8 cellular contexts compared by ENCODE assay signal in genomic region chr11:10857604-10858504, GRCh38. TPM values are rescaled to one million over a fixed set of nuclear protein-coding genes. Genes with fewer than 3 reads are reported as not detected.
DNase-seq lines count a peak whose midpoint lies in the region; ATAC-seq and TF ChIP-seq lines count a peak whose summit lies in the region.

Gene ZBED5, minus strand, starts transcription at chr11:10858053. Its CDS starts 3,108 bp downstream, at chr11:10854945.

- peaks cover 20% of the 10 kb centered on the region for H3K4me1 Mint-ChIP-seq in activated T-helper 17 cell treated with anti-CD3 and anti-CD28 coated beads, Interleukin-2, amount 50 U/mL, for 72 hours
- peaks cover 20 to 58% (median 56%) of the 10 kb centered on the region in 4 donors for H3K4me1 Mint-ChIP-seq in naive thymus-derived CD8-positive, alpha-beta T cell

- peaks cover 13% of the 10 kb centered on the region for H3K36me3 ChIP-seq in fibroblast of lung (ENCODE audit: control insufficient read depth, insufficient read depth, low read length)

- peak; percentile 93 for ATAC-seq in activated T-helper 17 cell treated with anti-CD3 and anti-CD28 coated beads, Interleukin-2, amount 50 U/mL, for 72 hours (replicated peaks)
- peak; percentile 88 to 90 for ATAC-seq in naive thymus-derived CD8-positive, alpha-beta T cell

- DNase-seq in EH (ENCODE audit: low read depth), result peak; percentile 97
- peak; percentile 66 for DNase-seq in GOT3 (lab: John Stamatoyannopoulos, UW)
- DNase-seq in LNCaP clone FGC (ENCODE audit: low read depth), result peak; percentile 90
- peak; percentile 96 for DNase-seq in RWPE1 (ENCODE audit: low spot score)
- peak; percentile 97 to 98 for DNase-seq in fibroblast of lung (ENCODE audit: low read depth in 2 of 2)
- DNase-seq in naive thymus-derived CD8-positive, alpha-beta T cell, result peak; percentile 91 to 98 (median 95)
- DNase-seq in stimulated activated naive CD4-positive, alpha-beta T cell (lab: John Stamatoyannopoulos, UW), result peak; percentile 90 to 98 (median 96)

- CTCF ChIA-PET in RWPE1 (lab: Yijun Ruan, JAX), result interaction anchor here (0.6 to 1.6 kb wide), 3 partner anchors 38 to 180 kb away, joined by 3 to 4 read pairs (median 4); no protein-coding TSS in a partner anchor

- peaks cover 45% of the 10 kb centered on the region for H3K36me3 Mint-ChIP-seq in activated T-helper 17 cell treated with anti-CD3 and anti-CD28 coated beads, Interleukin-2, amount 50 U/mL, for 72 hours (ENCODE audit: low read depth)
- H3K36me3 Mint-ChIP-seq in naive thymus-derived CD8-positive, alpha-beta T cell, result peaks cover 10 to 30% (median 18%) of the 10 kb centered on the region in 3 donors

- no peaks in the 10 kb centered on the region for H3K27me3 ChIP-seq in fibroblast of lung (ENCODE audit: control insufficient read depth, insufficient read depth, low read length)

- H3K4me2 ChIP-seq in fibroblast of lung (ENCODE audit: extremely low read depth, insufficient read depth, low read length), result peak within 1 kb of the TSS; percentile 83

- no peaks in the 10 kb centered on the region for H3K27me3 Mint-ChIP-seq in activated T-helper 17 cell treated with anti-CD3 and anti-CD28 coated beads, Interleukin-2, amount 50 U/mL, for 72 hours
- H3K27me3 Mint-ChIP-seq in naive thymus-derived CD8-positive, alpha-beta T cell, result no peaks in the 10 kb centered on the region

- peak within 1 kb of the TSS; percentile 56 for H2AFZ ChIP-seq in fibroblast of lung (ENCODE audit: low read length)

- peak within 1 kb of the TSS; percentile 83 for H3K4me3 ChIP-seq in LNCaP clone FGC (ENCODE audit: low read depth, low read length)
- H3K4me3 ChIP-seq in fibroblast of lung (replicated peaks in 1 of 4; ENCODE audit: control extremely low read depth in 1 of 4, insufficient read depth in 1 of 4, low read depth in 3 of 4, low read length in 4 of 4), result peak within 1 kb of the TSS; percentile 78 to 95 (median 88)

- peak within 1 kb of the TSS; percentile 87 for H3K9ac ChIP-seq in fibroblast of lung (ENCODE audit: insufficient read depth, low read length)

- H3K27ac Mint-ChIP-seq in activated T-helper 17 cell treated with anti-CD3 and anti-CD28 coated beads, Interleukin-2, amount 50 U/mL, for 72 hours, result peak within 1 kb of the TSS; percentile 95
- peak within 1 kb of the TSS; percentile 98 to 100 (median 100) for H3K27ac Mint-ChIP-seq in naive thymus-derived CD8-positive, alpha-beta T cell

- H3K4me1 ChIP-seq in fibroblast of lung (ENCODE audit: control insufficient read depth, extremely low read depth, insufficient read depth, low read length), result peaks cover 2% of the 10 kb centered on the region

- no peaks in the 10 kb centered on the region for H4K20me1 ChIP-seq in fibroblast of lung (ENCODE audit: control insufficient read depth, extremely low read depth, insufficient read depth, low read length)

- no peaks in the 10 kb centered on the region for H3K9me3 ChIP-seq in fibroblast of lung (ENCODE audit: control insufficient read depth, insufficient read depth, low read depth, low read length)

- 0 out of 2 replicates have a peak, but pooled peaks have one; percentile 6 for TF ChIP-seq CTCF in LNCaP clone FGC (IDR thresholded peaks at IDR 0.05; ENCODE audit: control insufficient read depth, extremely low read depth, insufficient read depth)
- no peak for TF ChIP-seq CTCF in RWPE1 (conservative IDR thresholded peaks at IDR 0.05; ENCODE audit: low read depth)
- peak; percentile 11 to 17 for TF ChIP-seq CTCF in fibroblast of lung (conservative IDR thresholded peaks at IDR 0.05 in 1 of 2, IDR thresholded peaks at IDR 0.05 in 1 of 2; ENCODE audit: low read depth in 1 of 2, low read length in 2 of 2)

- peaks cover 56% of the 10 kb centered on the region for H3K79me2 ChIP-seq in fibroblast of lung (ENCODE audit: control insufficient read depth, insufficient read depth, low read length)

- H3K9me3 Mint-ChIP-seq in activated T-helper 17 cell treated with anti-CD3 and anti-CD28 coated beads, Interleukin-2, amount 50 U/mL, for 72 hours, result no peaks in the 10 kb centered on the region
- H3K9me3 Mint-ChIP-seq in naive thymus-derived CD8-positive, alpha-beta T cell, result no peaks in the 10 kb centered on the region

- POLR2A ChIA-PET in RWPE1 (lab: Yijun Ruan, JAX; ENCODE audit: low non-redundant PET), result interaction anchor here (0.5 to 2.5 kb wide), 7 partner anchors 41 to 85 kb away, joined by 3 to 24 read pairs (median 4); partner anchors contain the start of gene EIF4G2
- POLR2A ChIA-PET in naive thymus-derived CD8-positive, alpha-beta T cell (lab: Charles Lee), result interaction anchor here (0.7 to 6.2 kb wide), 29 partner anchors 8 to 1397 kb away, joined by 3 to 430 read pairs (median 4); partner anchors contain the start of genes CTR9, EIF4G2, RNF141 and ZNF143

- peak within 1 kb of the TSS; percentile 94 for H3K4me3 Mint-ChIP-seq in activated T-helper 17 cell treated with anti-CD3 and anti-CD28 coated beads, Interleukin-2, amount 50 U/mL, for 72 hours
- peak within 1 kb of the TSS; percentile 96 to 100 (median 100) for H3K4me3 Mint-ChIP-seq in naive thymus-derived CD8-positive, alpha-beta T cell

- H3K27ac ChIP-seq in RWPE1, result peak within 1 kb of the TSS; percentile 100
- H3K27ac ChIP-seq in fibroblast of lung (ENCODE audit: insufficient read depth, low read length), result peak within 1 kb of the TSS; percentile 96

RNA-seq across cellular contexts. Expression of gene ZBED5, which starts in this region (rescaled TPM):
- 10 to 100 TPM; 28.8 to 33.0 TPM for total RNA-seq in activated T-helper 17 cell treated with anti-CD3 and anti-CD28 coated beads, Interleukin-2, amount 50 U/mL, for 72 hours
- total RNA-seq in fibroblast of lung, result 22.6 and 29.4 TPM in 2 replicates
- polyA plus RNA-seq in fibroblast of lung, result 54.2 and 61.3 TPM in 2 replicates
- polyA plus RNA-seq in fibroblast of lung (2012), result 22.2 and 30.6 TPM in 2 replicates
- 278 and 351 TPM in 2 replicates for polyA minus RNA-seq in fibroblast of lung (ENCODE audit: low replicate concordance)
- 100 to 1,000 TPM; 173 to 175 TPM for total RNA-seq in naive thymus-derived CD8-positive, alpha-beta T cell
- 10 to 100 TPM; 14.6 to 18.6 (median 17.0) TPM for polyA plus RNA-seq in naive thymus-derived CD8-positive, alpha-beta T cell

Comparison
In these comparisons a context has a peak if more than half of its experiments do, and no peak if none do; other contexts are left out.
1. Peak in every context shown above with its lines: DNase-seq, ATAC-seq, H3K4me3 ChIP-seq and H3K27ac ChIP-seq.